Comparison of ENCODE assay signal across 9 cellular contexts in the genomic region with DNA sequence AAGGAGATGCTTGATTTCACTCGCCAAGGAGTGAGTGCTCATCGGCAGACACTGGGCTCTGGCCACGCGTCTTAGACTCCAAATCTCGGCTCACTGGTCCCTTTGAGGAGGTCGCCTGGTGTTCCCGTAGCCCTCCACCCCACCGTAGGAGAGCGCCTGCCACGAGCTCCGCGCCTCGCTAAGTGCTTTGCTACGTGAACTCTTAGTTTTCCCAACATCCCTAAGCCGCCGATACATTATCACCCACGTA. TPM values are rescaled to one million over a fixed set of nuclear protein-coding genes. Genes with fewer than 3 reads are reported as not detected.
DNase-seq lines count a peak whose midpoint lies in the region; ATAC-seq and TF ChIP-seq lines count a peak whose summit lies in the region.
"Had no signal": no experiment of that assay in that cellular context is flagged by ENCODE, and none has a peak within 500 bp of the region (broad histone marks: within the 10 kb centered on the region; RNA-seq: fewer than 3 reads in every experiment).

No MANE protein-coding gene starts in this region.

- peaks cover 15% of the 10 kb centered on the region for H3K27me3 ChIP-seq in ACC112 (ENCODE audit: insufficient read depth, low read length)
- peaks cover 20% of the 10 kb centered on the region for H3K27me3 ChIP-seq in mucosa of stomach (ENCODE audit: control insufficient read depth, insufficient read depth, low read length)

- H3K4me1 ChIP-seq in ACC112 (ENCODE audit: control insufficient read depth, insufficient read depth, low read length, unreplicated experiment) = peaks cover 17% of the 10 kb centered on the region
- peaks cover 9% of the 10 kb centered on the region; the same call in 1 of the 2 replicates for H3K4me1 ChIP-seq in HEK293 (ENCODE audit: control insufficient read depth, insufficient read depth, low read length)
- peaks cover 35% of the 10 kb centered on the region for H3K4me1 ChIP-seq in mucosa of stomach (ENCODE audit: control insufficient read depth, insufficient read depth, low read length)

- DNase-seq in chondrocyte (ENCODE audit: low spot score) = no peak
- DNase-seq in NCI-H1436 (lab: John Stamatoyannopoulos, UW) = no peak
- DNase-seq in activated CD8-positive, alpha-beta memory T cell treated with anti-CD3 and anti-CD28 coated beads for 24 hours = no peak
- DNase-seq in NCI-H1417 (lab: John Stamatoyannopoulos, UW) = no peak

- H3K36me3 Mint-ChIP-seq in chondrocyte (ENCODE audit: low read depth) = no peaks in the 10 kb centered on the region

- H3K4me3 ChIP-seq in ACC112 (ENCODE audit: low read depth, low read length) = peak overlapping the region; percentile 72
- peak overlapping the region; percentile 23 for H3K4me3 ChIP-seq in HEK293 (ENCODE audit: low read depth, low read length)
- H3K4me3 ChIP-seq in mucosa of stomach (ENCODE audit: low read length) = peak overlapping the region; percentile 77

- no peaks in the 10 kb centered on the region for H3K9me3 Mint-ChIP-seq in chondrocyte (ENCODE audit: low read depth)

- peak overlapping the region; percentile 51 for H2AFZ ChIP-seq in ACC112 (ENCODE audit: low read length, unreplicated experiment)

- POLR2A ChIA-PET in HEK293 (lab: Yijun Ruan, JAX) = interaction anchor here (0.9 to 2.2 kb wide), 2 partner anchors 15 to 165 kb away, joined by 3 to 9 read pairs; no protein-coding TSS in a partner anchor

- peaks cover 31% of the 10 kb centered on the region for H3K4me1 Mint-ChIP-seq in chondrocyte (ENCODE audit: low read depth)

- peaks cover 42% of the 10 kb centered on the region for H3K27me3 Mint-ChIP-seq in chondrocyte (ENCODE audit: low read depth)

- H3K9me3 ChIP-seq in HEK293 (ENCODE audit: control insufficient read depth, insufficient read depth, low read depth, low read length) (no peaks in the 10 kb centered on the region), mucosa of stomach (ENCODE audit: control insufficient read depth, low read length) (no peaks in the 10 kb centered on the region)

- CTCF ChIA-PET in HEK293 (lab: Yijun Ruan, JAX) = interaction anchor here (0.6 to 4.1 kb wide), 8 partner anchors 25 to 300 kb away, joined by 3 to 51 read pairs (median 5); no protein-coding TSS in a partner anchor

- no peaks in the 10 kb centered on the region for H3K79me2 ChIP-seq in ACC112 (ENCODE audit: control insufficient read depth, insufficient read depth, low read length, unreplicated experiment)

- peak overlapping the region; percentile 55 for H3K9ac ChIP-seq in mucosa of stomach (ENCODE audit: low read length)

- H3K27ac Mint-ChIP-seq in chondrocyte (ENCODE audit: unreplicated experiment) = no peak overlapping the region

- H3K27ac ChIP-seq in ACC112 (ENCODE audit: low read depth, low read length) = no peak overlapping the region
- peak overlapping the region; percentile 64; the same call in 1 of the 2 replicates for H3K27ac ChIP-seq in HEK293 (ENCODE audit: extremely low read depth, low read depth, low read length)

- ATAC-seq in HG03039 (IDR thresholded peaks at IDR 0.05; ENCODE audit: unreplicated experiment) = no peak

- TF ChIP-seq CTCF in HEK293 (tag by site-specific recombination; IDR thresholded peaks at IDR 0.05) (no peak), chondrocyte (IDR thresholded peaks at IDR 0.05) (no peak)

- no peaks in the 10 kb centered on the region for H3K36me3 ChIP-seq in ACC112 (ENCODE audit: insufficient read depth, low read length)
- no peaks in the 10 kb centered on the region for H3K36me3 ChIP-seq in HEK293 (ENCODE audit: control insufficient read depth in 2 of 2, insufficient read depth in 1 of 2, low read length in 2 of 2)
- no peaks in the 10 kb centered on the region for H3K36me3 ChIP-seq in mucosa of stomach (ENCODE audit: control insufficient read depth, insufficient read depth, low read length)

- peak overlapping the region; percentile 71 for H3K4me3 Mint-ChIP-seq in chondrocyte (ENCODE audit: unreplicated experiment)

TF ChIP-seq in HEK293, 187 proteins besides CTCF, POLR2A, EP300 and RAD21 (continues in another document):
- TF ChIP-seq HOXC10 (CRISPR knock-in tag; IDR thresholded peaks at IDR 0.05) (no peak), ZNF341 (tag by site-specific recombination; IDR thresholded peaks at IDR 0.05; ENCODE audit: low read depth) (peak; percentile 73), ZBTB17 (tag by site-specific recombination; IDR thresholded peaks at IDR 0.05) (peak; percentile 73), TCF7L2 (IDR thresholded peaks at IDR 0.05; ENCODE audit: borderline replicate concordance, low read depth, low read length) (no peak), ZNF19 (tag by site-specific recombination; IDR thresholded peaks at IDR 0.05; ENCODE audit: low read depth) (no peak), PRDM1 (tag by site-specific recombination; IDR thresholded peaks at IDR 0.05) (peak; percentile 93), ZNF292 (tag by site-specific recombination; IDR thresholded peaks at IDR 0.05; ENCODE audit: borderline replicate concordance, low read depth) (no peak), ZNF311 (tag by site-specific recombination; IDR thresholded peaks at IDR 0.05; ENCODE audit: borderline replicate concordance) (no peak), ZNF350 (tag by site-specific recombination; IDR thresholded peaks at IDR 0.05) (no peak), ZNF174 (tag by site-specific recombination; IDR thresholded peaks at IDR 0.05) (no peak), ZNF404 (tag by site-specific recombination; IDR thresholded peaks at IDR 0.05) (no peak), ZNF239 (tag by site-specific recombination; IDR thresholded peaks at IDR 0.05) (no peak), KLF9 (tag by site-specific recombination; IDR thresholded peaks at IDR 0.05; ENCODE audit: low read depth) (0 out of 2 replicates have a peak, but pooled peaks have one; percentile 8), GLIS2 (tag by site-specific recombination; IDR thresholded peaks at IDR 0.05) (no peak), ZNF791 (tag by site-specific recombination; IDR thresholded peaks at IDR 0.05) (no peak), BCL11B (tag by site-specific recombination; IDR thresholded peaks at IDR 0.05; ENCODE audit: low read depth) (no peak)
- TF ChIP-seq, protein P1, sequence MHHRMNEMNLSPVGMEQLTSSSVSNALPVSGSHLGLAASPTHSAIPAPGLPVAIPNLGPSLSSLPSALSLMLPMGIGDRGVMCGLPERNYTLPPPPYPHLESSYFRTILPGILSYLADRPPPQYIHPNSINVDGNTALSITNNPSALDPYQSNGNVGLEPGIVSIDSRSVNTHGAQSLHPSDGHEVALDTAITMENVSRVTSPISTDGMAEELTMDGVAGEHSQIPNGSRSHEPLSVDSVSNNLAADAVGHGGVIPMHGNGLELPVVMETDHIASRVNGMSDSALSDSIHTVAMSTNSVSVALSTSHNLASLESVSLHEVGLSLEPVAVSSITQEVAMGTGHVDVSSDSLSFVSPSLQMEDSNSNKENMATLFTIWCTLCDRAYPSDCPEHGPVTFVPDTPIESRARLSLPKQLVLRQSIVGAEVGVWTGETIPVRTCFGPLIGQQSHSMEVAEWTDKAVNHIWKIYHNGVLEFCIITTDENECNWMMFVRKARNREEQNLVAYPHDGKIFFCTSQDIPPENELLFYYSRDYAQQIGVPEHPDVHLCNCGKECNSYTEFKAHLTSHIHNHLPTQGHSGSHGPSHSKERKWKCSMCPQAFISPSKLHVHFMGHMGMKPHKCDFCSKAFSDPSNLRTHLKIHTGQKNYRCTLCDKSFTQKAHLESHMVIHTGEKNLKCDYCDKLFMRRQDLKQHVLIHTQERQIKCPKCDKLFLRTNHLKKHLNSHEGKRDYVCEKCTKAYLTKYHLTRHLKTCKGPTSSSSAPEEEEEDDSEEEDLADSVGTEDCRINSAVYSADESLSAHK (tag by site-specific recombination; IDR thresholded peaks at IDR 0.05) = no peak
- TF ChIP-seq, protein P2, sequence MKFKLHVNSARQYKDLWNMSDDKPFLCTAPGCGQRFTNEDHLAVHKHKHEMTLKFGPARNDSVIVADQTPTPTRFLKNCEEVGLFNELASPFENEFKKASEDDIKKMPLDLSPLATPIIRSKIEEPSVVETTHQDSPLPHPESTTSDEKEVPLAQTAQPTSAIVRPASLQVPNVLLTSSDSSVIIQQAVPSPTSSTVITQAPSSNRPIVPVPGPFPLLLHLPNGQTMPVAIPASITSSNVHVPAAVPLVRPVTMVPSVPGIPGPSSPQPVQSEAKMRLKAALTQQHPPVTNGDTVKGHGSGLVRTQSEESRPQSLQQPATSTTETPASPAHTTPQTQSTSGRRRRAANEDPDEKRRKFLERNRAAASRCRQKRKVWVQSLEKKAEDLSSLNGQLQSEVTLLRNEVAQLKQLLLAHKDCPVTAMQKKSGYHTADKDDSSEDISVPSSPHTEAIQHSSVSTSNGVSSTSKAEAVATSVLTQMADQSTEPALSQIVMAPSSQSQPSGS (tag by site-specific recombination; IDR thresholded peaks at IDR 0.05; ENCODE audit: low read depth) = no peak
- TF ChIP-seq, protein P3, sequence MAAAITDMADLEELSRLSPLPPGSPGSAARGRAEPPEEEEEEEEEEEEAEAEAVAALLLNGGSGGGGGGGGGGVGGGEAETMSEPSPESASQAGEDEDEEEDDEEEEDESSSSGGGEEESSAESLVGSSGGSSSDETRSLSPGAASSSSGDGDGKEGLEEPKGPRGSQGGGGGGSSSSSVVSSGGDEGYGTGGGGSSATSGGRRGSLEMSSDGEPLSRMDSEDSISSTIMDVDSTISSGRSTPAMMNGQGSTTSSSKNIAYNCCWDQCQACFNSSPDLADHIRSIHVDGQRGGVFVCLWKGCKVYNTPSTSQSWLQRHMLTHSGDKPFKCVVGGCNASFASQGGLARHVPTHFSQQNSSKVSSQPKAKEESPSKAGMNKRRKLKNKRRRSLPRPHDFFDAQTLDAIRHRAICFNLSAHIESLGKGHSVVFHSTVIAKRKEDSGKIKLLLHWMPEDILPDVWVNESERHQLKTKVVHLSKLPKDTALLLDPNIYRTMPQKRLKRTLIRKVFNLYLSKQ (tag by site-specific recombination; IDR thresholded peaks at IDR 0.05; ENCODE audit: borderline replicate concordance) = no peak
- TF ChIP-seq, protein P4, sequence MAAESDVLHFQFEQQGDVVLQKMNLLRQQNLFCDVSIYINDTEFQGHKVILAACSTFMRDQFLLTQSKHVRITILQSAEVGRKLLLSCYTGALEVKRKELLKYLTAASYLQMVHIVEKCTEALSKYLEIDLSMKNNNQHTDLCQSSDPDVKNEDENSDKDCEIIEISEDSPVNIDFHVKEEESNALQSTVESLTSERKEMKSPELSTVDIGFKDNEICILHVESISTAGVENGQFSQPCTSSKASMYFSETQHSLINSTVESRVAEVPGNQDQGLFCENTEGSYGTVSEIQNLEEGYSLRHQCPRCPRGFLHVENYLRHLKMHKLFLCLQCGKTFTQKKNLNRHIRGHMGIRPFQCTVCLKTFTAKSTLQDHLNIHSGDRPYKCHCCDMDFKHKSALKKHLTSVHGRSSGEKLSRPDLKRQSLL (tag by site-specific recombination; IDR thresholded peaks at IDR 0.05) = no peak

RNA-seq across cellular contexts. Expression of a gene that starts 0.8 kb away (rescaled TPM):
- 0.34 to 1.5 TPM (median 1.4 TPM) in 3 replicates for total RNA-seq in chondrocyte
- total RNA-seq: mononuclear cell had no signal

Comparison
In these comparisons a context has a peak if more than half of its experiments do, and no peak if none do; other contexts are left out.
1. H3K4me3 ChIP-seq: peak in every context shown above with its lines; median percentile 77 in mucosa of stomach; 72 in ACC112; 23 in HEK293.